In the genomic region with DNA sequence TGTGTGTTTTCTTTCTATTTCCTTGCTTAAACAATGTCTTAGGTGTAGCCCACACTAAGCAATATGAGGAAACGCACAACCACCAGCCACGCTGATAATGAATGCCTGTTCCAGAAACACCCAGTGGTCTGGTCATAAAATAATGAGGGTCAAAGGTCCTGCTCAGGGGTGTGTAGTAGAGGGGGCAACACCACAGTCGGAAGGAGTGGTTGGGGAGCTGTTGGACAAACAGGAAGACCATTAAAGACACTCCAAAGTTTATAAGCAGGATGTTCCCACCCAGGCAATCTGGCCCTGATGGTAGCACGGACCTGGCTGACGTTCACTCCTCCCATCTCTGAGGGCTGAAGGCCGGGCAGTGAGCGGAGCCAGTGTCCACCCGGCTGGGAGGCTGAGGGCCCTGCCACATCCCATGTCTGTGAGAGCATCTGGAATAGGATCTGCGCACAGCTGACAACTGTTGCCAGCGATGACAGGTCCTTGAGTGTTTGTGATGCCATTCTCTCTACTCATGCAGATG, we compare ENCODE assay signal across 12 cellular contexts. TPM values are rescaled to one million over a fixed set of nuclear protein-coding genes. Genes with fewer than 3 reads are reported as not detected.
DNase-seq lines count a peak whose midpoint lies in the region; ATAC-seq and TF ChIP-seq lines count a peak whose summit lies in the region.
"Had no signal": no experiment of that assay in that cellular context is flagged by ENCODE, and none has a peak within 500 bp of the region (broad histone marks: within the 10 kb centered on the region; RNA-seq: fewer than 3 reads in every experiment).

No MANE protein-coding gene starts in this region.

- no peaks in the 10 kb centered on the region for H3K36me3 Mint-ChIP-seq in osteocyte (ENCODE audit: unreplicated experiment)
- H3K36me3 Mint-ChIP-seq: activated naive CD8-positive, alpha-beta T cell had no signal

- H3K27ac ChIP-seq in heart left ventricle (peak overlapping the region; percentile 74 to 93 (median 90)), foreskin keratinocyte (no peak overlapping the region)
- H3K27ac ChIP-seq: BLaER1 had no signal

- H3K4me1 Mint-ChIP-seq in osteocyte (ENCODE audit: unreplicated experiment) = peaks cover 50% of the 10 kb centered on the region

- TF ChIP-seq CTCF in AG10803 (conservative IDR thresholded peaks at IDR 0.05; ENCODE audit: low read length) = no peak
- TF ChIP-seq CTCF in heart left ventricle (IDR thresholded peaks at IDR 0.05) = no peak
- no peak for TF ChIP-seq CTCF in osteocyte (IDR thresholded peaks at IDR 0.05)
- no peak for TF ChIP-seq CTCF in foreskin keratinocyte (conservative IDR thresholded peaks at IDR 0.05)

- no peak overlapping the region for H3K4me3 Mint-ChIP-seq in osteocyte (ENCODE audit: unreplicated experiment)
- H3K4me3 Mint-ChIP-seq: activated naive CD8-positive, alpha-beta T cell had no signal

- 33 to 49% (median 37%) methylated on average over 8 to 10 of the region's 10 CpGs for WGBS in heart left ventricle, 4 donors

- TF ChIP-seq POLR2A in heart left ventricle (IDR thresholded peaks at IDR 0.05) = no peak

- no peaks in the 10 kb centered on the region for H3K27me3 Mint-ChIP-seq in osteocyte (ENCODE audit: unreplicated experiment)
- H3K27me3 Mint-ChIP-seq: activated naive CD8-positive, alpha-beta T cell had no signal

- DNase-seq in AG10803 (ENCODE audit: low read depth) (peak; percentile 97), heart left ventricle (peak; percentile 54 to 83 (median 75)), osteocyte (ENCODE audit: extremely low spot score, unreplicated experiment) (peak; percentile 73), NOMO-1 (lab: John Stamatoyannopoulos, UW; ENCODE audit: unreplicated experiment in 2 of 2) (no peak), foreskin keratinocyte (no peak)
- DNase-seq in stimulated activated CD4-positive, alpha-beta T cell treated with anti-CD3 and anti-CD28 coated beads, Interleukin-4, amount 100 ng/mL, for 4 hours = no peak

- no peaks in the 10 kb centered on the region for H3K9me3 ChIP-seq in heart left ventricle
- H3K9me3 ChIP-seq: BLaER1 had no signal

- peaks cover 0 to 68% (median 38%) of the 10 kb centered on the region in 12 donors for H3K4me1 ChIP-seq in heart left ventricle
- H3K4me1 ChIP-seq in foreskin keratinocyte = peaks cover 7% of the 10 kb centered on the region

- H3K9me3 Mint-ChIP-seq in osteocyte (ENCODE audit: unreplicated experiment) = no peaks in the 10 kb centered on the region

- peak overlapping the region; percentile 66 for H3K27ac Mint-ChIP-seq in osteocyte (ENCODE audit: unreplicated experiment)
- H3K27ac Mint-ChIP-seq: activated naive CD8-positive, alpha-beta T cell had no signal

- peaks cover 0 to 7% (median 0%) of the 10 kb centered on the region in 9 donors for H3K36me3 ChIP-seq in heart left ventricle
- H3K36me3 ChIP-seq: BLaER1 had no signal

- intact Hi-C loops in heart left ventricle (cut with DNase I) = loop anchor here in 1 of 10 donors (5.0 kb wide), 1 partner anchor 37 kb away; the partner anchor contains the start of gene HUS1

- ATAC-seq in SK-N-SH treated with all-trans-retinoic acid at 6 μM for 48 hours (peak; percentile 13), heart left ventricle (peak; percentile 63 to 79 (median 76)), GM19324 (IDR thresholded peaks at IDR 0.05; ENCODE audit: low FRiP score, unreplicated experiment) (no peak), foreskin keratinocyte (no peak)
- ATAC-seq: activated CD4-positive, CD25-positive, alpha-beta regulatory T cell treated with anti-CD3 and anti-CD28 coated beads, Interleukin-2, amount 50 U/mL, for 24 hours had no signal

- H3K27me3 ChIP-seq in heart left ventricle = no peaks in the 10 kb centered on the region
- H3K27me3 ChIP-seq in foreskin keratinocyte = no peaks in the 10 kb centered on the region
- H3K27me3 ChIP-seq: BLaER1 had no signal

- H3K4me3 ChIP-seq in AG10803 (ENCODE audit: low read length) (no peak overlapping the region), heart left ventricle (peak overlapping the region in 4 of 12 donors; percentile 11 to 30 (median 14))
- H3K4me3 ChIP-seq: BLaER1 had no signal

TF ChIP-seq in SK-N-SH treated with all-trans-retinoic acid at 6 μM for 48 hours, 23 proteins besides CTCF, POLR2A, EP300 and RAD21:
- no peak for TF ChIP-seq RARB (CRISPR knock-in tag; IDR thresholded peaks at IDR 0.05)
- TF ChIP-seq ZNF565 (CRISPR knock-in tag; conservative IDR thresholded peaks at IDR 0.05; ENCODE audit: low read depth) = no peak
- TF ChIP-seq SNAI2 (CRISPR knock-in tag; IDR thresholded peaks at IDR 0.05) = no peak
- TF ChIP-seq PPARA (CRISPR knock-in tag; IDR thresholded peaks at IDR 0.05; ENCODE audit: borderline replicate concordance) = no peak
- no peak for TF ChIP-seq ZC3H10 (CRISPR knock-in tag; IDR thresholded peaks at IDR 0.05)
- no peak for TF ChIP-seq CSDC2 (CRISPR knock-in tag; IDR thresholded peaks at IDR 0.05)

RNA-seq across cellular contexts. Expression of gene PKD1L1, which starts 7.7 kb away (rescaled TPM):
- total RNA-seq in heart left ventricle (1 to 10 TPM; 1.1 to 3.7 (median 2.5) TPM), osteocyte (0.05 and 0.13 TPM in 2 replicates), foreskin keratinocyte (0.03 and 0.07 TPM in 2 replicates)
- polyA plus RNA-seq in heart left ventricle (1 to 10 TPM; 1.3 to 2.1 TPM), foreskin keratinocyte (0.02 and 0.03 TPM in 2 replicates)
- total RNA-seq: epithelial cell of proximal tubule had no signal

RNA-seq across cellular contexts. Expression of gene HUS1, which starts 38.9 kb away (rescaled TPM):
- 10 to 100 TPM; 21.9 to 43.3 (median 27.5) TPM for total RNA-seq in heart left ventricle
- polyA plus RNA-seq in heart left ventricle = 10 to 100 TPM; 10.9 to 20.0 TPM
- 28.8 and 33.9 TPM in 2 replicates for total RNA-seq in osteocyte
- total RNA-seq in foreskin keratinocyte = 23.0 and 23.8 TPM in 2 replicates
- 12.3 and 14.1 TPM in 2 replicates for polyA plus RNA-seq in foreskin keratinocyte

Comparison
In these comparisons a context has a peak if more than half of its experiments do, and no peak if none do; other contexts are left out.
1. DNase-seq: peak in AG10803 (single experiment), heart left ventricle (5 of 5) and osteocyte (single experiment); none in NOMO-1 (0 of 2), stimulated activated CD4-positive, alpha-beta T cell treated with anti-CD3 and anti-CD28 coated beads, Interleukin-4, amount 100 ng/mL, for 4 hours (0 of 2) and foreskin keratinocyte (0 of 2).
2. ATAC-seq: peak in SK-N-SH treated with all-trans-retinoic acid at 6 μM for 48 hours (single experiment) and heart left ventricle (4 of 4); none in GM19324 (single experiment) and foreskin keratinocyte (single experiment).